ENCODE assay signal across 8 cellular contexts in the genomic region with DNA sequence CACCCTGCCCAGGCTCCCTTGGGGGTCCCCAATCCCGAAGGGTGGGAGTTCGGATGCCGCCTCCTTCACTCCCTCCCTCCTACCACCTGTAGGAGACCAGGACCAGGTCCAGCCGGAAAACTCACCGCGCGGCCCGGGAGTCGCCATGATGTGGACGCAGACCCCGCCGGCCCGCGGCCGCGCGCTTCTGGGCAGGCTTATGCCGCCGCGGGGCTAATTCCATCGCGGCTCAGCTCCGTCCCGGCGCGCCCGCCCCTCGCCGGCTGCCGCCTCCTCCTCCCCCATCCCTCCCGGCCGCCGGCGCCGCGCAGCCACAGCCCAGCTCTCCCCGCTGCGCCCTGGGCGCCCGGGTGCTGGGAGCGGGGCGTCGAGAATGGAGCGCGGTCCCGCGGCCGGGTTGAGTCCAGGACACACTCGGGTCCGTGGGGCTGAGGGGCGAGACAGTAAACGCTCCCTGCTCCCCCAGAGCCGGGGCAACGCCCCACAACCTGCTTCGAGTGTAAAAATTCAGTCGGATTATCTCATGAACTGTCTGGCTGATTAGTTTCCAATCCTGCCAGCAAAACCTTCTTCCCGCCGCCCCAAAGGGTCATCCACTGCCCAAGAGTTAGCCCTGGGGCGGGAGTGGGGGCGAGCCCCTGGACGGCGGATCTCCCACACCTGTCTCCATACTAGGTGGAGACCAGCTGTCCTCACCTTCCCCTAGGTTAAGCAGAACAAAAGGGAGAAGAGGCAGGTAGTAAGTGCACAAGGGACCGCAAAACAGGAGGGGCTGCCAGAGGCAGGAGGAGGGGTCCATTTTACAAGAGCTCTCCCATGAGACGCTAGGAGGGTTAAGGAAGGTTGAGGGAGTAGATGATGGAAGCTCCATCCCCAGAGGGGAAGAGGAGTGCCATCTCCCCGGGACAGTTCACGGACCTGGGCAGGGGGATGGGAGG. TPM values are rescaled to one million over a fixed set of nuclear protein-coding genes. Genes with fewer than 3 reads are reported as not detected.
DNase-seq lines count a peak whose midpoint lies in the region; ATAC-seq and TF ChIP-seq lines count a peak whose summit lies in the region.

A gene (minus strand): TSS at position 189 of the 938 bp plus-strand sequence. CDS start 42 bp downstream, at position 147.

- H3K4me3 ChIP-seq in LNCaP clone FGC (ENCODE audit: low read depth, low read length) (peak within 1 kb of the TSS; percentile 58), body of pancreas (no peak within 1 kb of the TSS), subcutaneous abdominal adipose tissue (ENCODE audit: low read depth in 1 of 5, low read length in 5 of 5) (peak within 1 kb of the TSS in 3 of 5 donors; percentile 23 to 44 (median 39))

- peaks cover 14% of the 10 kb centered on the region for H3K4me1 ChIP-seq in body of pancreas
- peaks cover 0 to 26% (median 10%) of the 10 kb centered on the region in 5 donors for H3K4me1 ChIP-seq in subcutaneous abdominal adipose tissue (ENCODE audit: control insufficient read depth in 5 of 5, insufficient read depth in 5 of 5, low read length in 5 of 5)

- no peak within 1 kb of the TSS for H3K9ac ChIP-seq in subcutaneous abdominal adipose tissue (ENCODE audit: low read length in 5 of 5)

- no peaks in the 10 kb centered on the region for H3K9me3 ChIP-seq in body of pancreas
- H3K9me3 ChIP-seq in subcutaneous abdominal adipose tissue (ENCODE audit: control insufficient read depth in 5 of 5, low read length in 5 of 5), result no peaks in the 10 kb centered on the region

- WGBS in body of pancreas, 2 donors, result 3 to 9% methylated on average over 9 to 65 of the region's 66 CpGs

- H3K36me3 ChIP-seq in body of pancreas (replicated peaks in 1 of 2; ENCODE audit: insufficient read depth in 1 of 2, low read depth in 2 of 2), result no peaks in the 10 kb centered on the region
- peaks cover 0 to 54% (median 44%) of the 10 kb centered on the region in 5 donors for H3K36me3 ChIP-seq in subcutaneous abdominal adipose tissue (ENCODE audit: control insufficient read depth in 5 of 5, insufficient read depth in 5 of 5, low read length in 5 of 5)

- DNase-seq in LNCaP clone FGC (ENCODE audit: low read depth) (no peak), body of pancreas (no peak), iPS-NIHi7 (ENCODE audit: extremely low spot score) (peak; percentile 78), NOMO-1 (lab: John Stamatoyannopoulos, UW; ENCODE audit: unreplicated experiment in 2 of 2) (no peak), CD1c-positive myeloid dendritic cell (ENCODE audit: extremely low spot score) (no peak), NCI-H2029 treated with DMSO at 0.1 percent for 48 hours (lab: John Stamatoyannopoulos, UW) (no peak), A172 (ENCODE audit: low spot score) (no peak)

- H3K27ac ChIP-seq in body of pancreas, result no peak within 1 kb of the TSS
- H3K27ac ChIP-seq in subcutaneous abdominal adipose tissue (ENCODE audit: low read depth, low read length), result no peak within 1 kb of the TSS

- H3K27me3 ChIP-seq in body of pancreas, result peaks cover 0 to 6% of the 10 kb centered on the region in 2 donors
- H3K27me3 ChIP-seq in subcutaneous abdominal adipose tissue (ENCODE audit: control insufficient read depth in 5 of 5, insufficient read depth in 4 of 5, low read length in 5 of 5), result peaks cover 23 to 59% (median 26%) of the 10 kb centered on the region in 5 donors

- intact Hi-C loops in body of pancreas (cut with DNase I), result no loop called here

- no peak for TF ChIP-seq POLR2A in body of pancreas (IDR thresholded peaks at IDR 0.05)

- TF ChIP-seq CTCF in LNCaP clone FGC (IDR thresholded peaks at IDR 0.05; ENCODE audit: control insufficient read depth, extremely low read depth, insufficient read depth) (no peak), body of pancreas (IDR thresholded peaks at IDR 0.05) (no peak)

- peak; percentile 30 for ATAC-seq in body of pancreas

RNA-seq across cellular contexts. Expression of the gene that starts here (rescaled TPM):
- 1 to 10 TPM; 2.1 to 4.3 TPM for total RNA-seq in body of pancreas
- 2.1 and 2.7 TPM in 2 replicates for total RNA-seq in A172 (2014; rRNA removed; shearing (Covaris generic))

Comparison
In these comparisons a context has a peak if more than half of its experiments do, and no peak if none do; other contexts are left out.
1. H3K4me3 ChIP-seq: peak in LNCaP clone FGC (single experiment) and subcutaneous abdominal adipose tissue (3 of 5); none in body of pancreas (0 of 2).